ENCODE assay signal across 12 cellular contexts in the genomic region with DNA sequence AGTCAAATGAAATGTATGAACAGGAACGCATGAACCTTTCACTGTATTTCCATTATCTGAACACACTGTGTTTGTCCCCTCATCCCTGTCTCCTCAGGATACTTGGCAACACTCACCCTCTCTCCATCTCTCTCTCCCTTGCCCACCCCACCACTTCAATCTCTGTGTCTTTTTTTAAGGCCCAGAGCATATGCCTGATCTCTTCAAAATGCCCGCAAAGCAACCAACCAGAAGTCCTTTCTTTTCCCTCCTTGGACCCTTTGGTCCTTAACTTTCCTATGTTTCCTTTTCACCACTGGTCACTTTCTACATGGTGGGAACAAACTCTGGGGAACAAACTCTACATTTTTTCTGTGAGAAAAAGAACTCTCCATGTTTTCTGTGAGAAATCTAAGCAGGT. TPM values are rescaled to one million over a fixed set of nuclear protein-coding genes. Genes with fewer than 3 reads are reported as not detected.
DNase-seq lines count a peak whose midpoint lies in the region; ATAC-seq and TF ChIP-seq lines count a peak whose summit lies in the region.
"Had no signal": no experiment of that assay in that cellular context is flagged by ENCODE, and none has a peak within 500 bp of the region (broad histone marks: within the 10 kb centered on the region; RNA-seq: fewer than 3 reads in every experiment).

No MANE protein-coding gene starts in this region.

- H3K27me3 Mint-ChIP-seq in activated CD8-positive, alpha-beta memory T cell treated with anti-CD3 and anti-CD28 coated beads, Interleukin-2, amount 10 ng/mL, durations not matched to agents 7 days and 5 days: no peaks in the 10 kb centered on the region
- no peaks in the 10 kb centered on the region for H3K27me3 Mint-ChIP-seq in activated B cell treated with CpG ODN at 0.5 μM for 24 hours
- peaks cover 18 to 32% (median 21%) of the 10 kb centered on the region in 3 donors for H3K27me3 Mint-ChIP-seq in immature natural killer cell (ENCODE audit: low read depth in 3 of 3)

- POLR2A ChIA-PET in activated B cell treated with CpG ODN at 0.5 μM for 24 hours (lab: Charles Lee): interaction anchor here (5.2 to 11.7 kb wide), 3 partner anchors 18 to 83 kb away, joined by 140 to 461 read pairs (median 286); no protein-coding TSS in a partner anchor

- no peak for TF ChIP-seq CTCF in activated B cell treated with CpG ODN at 0.5 μM for 24 hours (IDR thresholded peaks at IDR 0.05)
- no peak for TF ChIP-seq CTCF in hepatocyte (IDR thresholded peaks at IDR 0.05; ENCODE audit: poor library complexity)

- H3K27ac ChIP-seq in stomach smooth muscle (ENCODE audit: low read length) (peak overlapping the region; percentile 92), hepatocyte (no peak overlapping the region)
- H3K27ac ChIP-seq: foreskin keratinocyte had no signal

- no peak overlapping the region for H3K4me3 Mint-ChIP-seq in activated CD8-positive, alpha-beta memory T cell treated with anti-CD3 and anti-CD28 coated beads, Interleukin-2, amount 10 ng/mL, durations not matched to agents 7 days and 5 days
- no peak overlapping the region for H3K4me3 Mint-ChIP-seq in activated B cell treated with CpG ODN at 0.5 μM for 24 hours
- H3K4me3 Mint-ChIP-seq in immature natural killer cell: peak overlapping the region; percentile 24 to 82 (median 38)

- H3K9ac ChIP-seq in stomach smooth muscle (ENCODE audit: low read length in 2 of 2): no peak overlapping the region

- H3K27me3 ChIP-seq in stomach smooth muscle (ENCODE audit: control insufficient read depth in 1 of 2, insufficient read depth in 2 of 2, low read length in 2 of 2) (no peaks in the 10 kb centered on the region), hepatocyte (no peaks in the 10 kb centered on the region)
- H3K27me3 ChIP-seq: foreskin keratinocyte, right lobe of liver had no signal

- no peak for DNase-seq in activated CD8-positive, alpha-beta memory T cell treated with anti-CD3 and anti-CD28 coated beads, Interleukin-2, amount 10 ng/mL, durations not matched to agents 7 days and 5 days
- DNase-seq in activated CD8-positive, alpha-beta memory T cell treated with anti-CD3 and anti-CD28 coated beads for 24 hours: no peak
- DNase-seq in activated B cell treated with CpG ODN at 0.5 μM for 24 hours: no peak
- DNase-seq in immature natural killer cell: no peak
- no peak for DNase-seq in hepatocyte (ENCODE audit: low spot score)
- DNase-seq in putamen (ENCODE audit: low spot score): no peak
- DNase-seq in activated effector memory CD4-positive, alpha-beta T cell treated with anti-CD3 and anti-CD28 coated beads, Interleukin-2, amount 50 U/mL, for 16 hours: no peak
- DNase-seq: foreskin keratinocyte, right lobe of liver had no signal

- ATAC-seq in activated CD8-positive, alpha-beta memory T cell treated with anti-CD3 and anti-CD28 coated beads, Interleukin-2, amount 10 ng/mL, durations not matched to agents 7 days and 5 days: no peak
- no peak for ATAC-seq in activated B cell treated with CpG ODN at 0.5 μM for 24 hours (ENCODE audit: low read depth)
- ATAC-seq: foreskin keratinocyte, right lobe of liver, SK-N-SH treated with all-trans-retinoic acid at 6 μM for 48 hours had no signal

- H3K36me3 Mint-ChIP-seq in activated CD8-positive, alpha-beta memory T cell treated with anti-CD3 and anti-CD28 coated beads, Interleukin-2, amount 10 ng/mL, durations not matched to agents 7 days and 5 days: peaks cover 12% of the 10 kb centered on the region
- H3K36me3 Mint-ChIP-seq in activated B cell treated with CpG ODN at 0.5 μM for 24 hours (ENCODE audit: low read depth) (peaks cover 12% of the 10 kb centered on the region), immature natural killer cell (peaks cover 8 to 12% (median 9%) of the 10 kb centered on the region in 3 donors)

- peak overlapping the region; percentile 92 for H3K27ac Mint-ChIP-seq in activated CD8-positive, alpha-beta memory T cell treated with anti-CD3 and anti-CD28 coated beads, Interleukin-2, amount 10 ng/mL, durations not matched to agents 7 days and 5 days
- H3K27ac Mint-ChIP-seq in activated B cell treated with CpG ODN at 0.5 μM for 24 hours: peak overlapping the region; percentile 96
- peak overlapping the region; percentile 94 to 99 (median 97) for H3K27ac Mint-ChIP-seq in immature natural killer cell

- CTCF ChIA-PET in activated CD8-positive, alpha-beta memory T cell treated with anti-CD3 and anti-CD28 coated beads, Interleukin-2, amount 10 ng/mL, durations not matched to agents 7 days and 5 days (lab: Charles Lee): interaction anchor here (2.1 to 5.8 kb wide), 2 partner anchors 74 to 82 kb away, joined by 4 to 32 read pairs; no protein-coding TSS in a partner anchor
- CTCF ChIA-PET in activated B cell treated with CpG ODN at 0.5 μM for 24 hours (lab: Charles Lee): interaction anchor here (1.0 to 1.2 kb wide), 2 partner anchors 67 to 107 kb away, joined by 3 to 4 read pairs; no protein-coding TSS in a partner anchor

- H3K4me1 ChIP-seq in stomach smooth muscle (ENCODE audit: control insufficient read depth, insufficient read depth, low read length) (peaks cover 61% of the 10 kb centered on the region), hepatocyte (ENCODE audit: insufficient read depth) (peaks cover 35% of the 10 kb centered on the region)

- H2AFZ ChIP-seq in hepatocyte: no peak overlapping the region

- H3K79me2 ChIP-seq in hepatocyte: peaks cover 13% of the 10 kb centered on the region

- H3K4me1 Mint-ChIP-seq in activated CD8-positive, alpha-beta memory T cell treated with anti-CD3 and anti-CD28 coated beads, Interleukin-2, amount 10 ng/mL, durations not matched to agents 7 days and 5 days: peaks cover 58% of the 10 kb centered on the region
- H3K4me1 Mint-ChIP-seq in activated B cell treated with CpG ODN at 0.5 μM for 24 hours (peaks cover 57% of the 10 kb centered on the region), immature natural killer cell (peaks cover 55 to 67% of the 10 kb centered on the region in 2 donors)

- no peak overlapping the region for H3K4me2 ChIP-seq in hepatocyte

- peaks cover 12% of the 10 kb centered on the region for H4K20me1 ChIP-seq in hepatocyte (ENCODE audit: insufficient read depth, poor library complexity, severe bottlenecking)

- intact Hi-C loops in activated B cell treated with CpG ODN at 0.5 μM for 24 hours (cut with micrococcal nuclease): loop anchor here (10.0 kb wide), 1 partner anchor 611 kb away; no protein-coding TSS in a partner anchor

- 100% methylated on average over 2 of the region's 2 CpGs for WGBS in hepatocyte (ENCODE audit: low lambda C conversion rate, missing lambda C conversion rate)

- H3K9me3 ChIP-seq in stomach smooth muscle (ENCODE audit: control insufficient read depth in 2 of 2, low read length in 2 of 2): no peaks in the 10 kb centered on the region
- H3K9me3 ChIP-seq in hepatocyte (ENCODE audit: low read depth): no peaks in the 10 kb centered on the region
- H3K9me3 ChIP-seq: right lobe of liver had no signal

- no peaks in the 10 kb centered on the region for H3K9me2 ChIP-seq in hepatocyte (replicated peaks; ENCODE audit: insufficient read depth)

- H3K9me3 Mint-ChIP-seq in activated CD8-positive, alpha-beta memory T cell treated with anti-CD3 and anti-CD28 coated beads, Interleukin-2, amount 10 ng/mL, durations not matched to agents 7 days and 5 days (ENCODE audit: low read depth): no peaks in the 10 kb centered on the region
- H3K9me3 Mint-ChIP-seq in activated B cell treated with CpG ODN at 0.5 μM for 24 hours (no peaks in the 10 kb centered on the region), immature natural killer cell (peaks cover 0 to 3% (median 0%) of the 10 kb centered on the region in 6 donors)

- H3K4me3 ChIP-seq in stomach smooth muscle (ENCODE audit: low read length in 2 of 2): no peak overlapping the region
- no peak overlapping the region for H3K4me3 ChIP-seq in hepatocyte
- H3K4me3 ChIP-seq: right lobe of liver had no signal

- H3K36me3 ChIP-seq in stomach smooth muscle (ENCODE audit: control insufficient read depth in 2 of 2, insufficient read depth in 2 of 2, low read length in 2 of 2) (peaks cover 0 to 6% of the 10 kb centered on the region in 2 donors), hepatocyte (replicated peaks; ENCODE audit: insufficient read depth, low read depth) (no peaks in the 10 kb centered on the region)

RNA-seq across cellular contexts. Expression of a gene that starts 3.2 kb away (rescaled TPM):
- 100 to 1,000 TPM; 205 to 223 TPM for total RNA-seq in activated CD8-positive, alpha-beta memory T cell treated with anti-CD3 and anti-CD28 coated beads, Interleukin-2, amount 10 ng/mL, durations not matched to agents 7 days and 5 days
- total RNA-seq in activated B cell treated with CpG ODN at 0.5 μM for 24 hours (126 and 134 TPM in 2 replicates), hepatocyte (25.6 and 30.9 TPM in 2 replicates)
- polyA plus RNA-seq in immature natural killer cell (100 to 1,000 TPM; 349 to 460 (median 371) TPM), hepatocyte (35.8 and 44.8 TPM in 2 replicates)

RNA-seq across cellular contexts. Expression of a gene that starts 49.5 kb away (rescaled TPM):
- 10 to 100 TPM in 1 of 2 experiments, under 1 TPM in 1; 0.35 to 20.0 TPM for total RNA-seq in activated CD8-positive, alpha-beta memory T cell treated with anti-CD3 and anti-CD28 coated beads, Interleukin-2, amount 10 ng/mL, durations not matched to agents 7 days and 5 days
- total RNA-seq in activated B cell treated with CpG ODN at 0.5 μM for 24 hours (not detected in 2 replicates), hepatocyte (not detected in 2 replicates)
- polyA plus RNA-seq in immature natural killer cell (not detected), hepatocyte (not detected in 2 replicates)
- total RNA-seq: foreskin keratinocyte, right lobe of liver, urinary bladder had no signal
- polyA plus RNA-seq: foreskin keratinocyte, urinary bladder had no signal

Comparison
In these comparisons a context has a peak if more than half of its experiments do, and no peak if none do; other contexts are left out.
1. H3K4me3 Mint-ChIP-seq: peak in immature natural killer cell (5 of 5); none in activated CD8-positive, alpha-beta memory T cell treated with anti-CD3 and anti-CD28 coated beads, Interleukin-2, amount 10 ng/mL, durations not matched to agents 7 days and 5 days (single experiment) and activated B cell treated with CpG ODN at 0.5 μM for 24 hours (single experiment).
2. Peak in every context shown above with its lines, with median percentiles within 50 percentile points of each other: H3K27ac Mint-ChIP-seq.